8 cellular contexts compared by ENCODE assay signal in the genomic region with DNA sequence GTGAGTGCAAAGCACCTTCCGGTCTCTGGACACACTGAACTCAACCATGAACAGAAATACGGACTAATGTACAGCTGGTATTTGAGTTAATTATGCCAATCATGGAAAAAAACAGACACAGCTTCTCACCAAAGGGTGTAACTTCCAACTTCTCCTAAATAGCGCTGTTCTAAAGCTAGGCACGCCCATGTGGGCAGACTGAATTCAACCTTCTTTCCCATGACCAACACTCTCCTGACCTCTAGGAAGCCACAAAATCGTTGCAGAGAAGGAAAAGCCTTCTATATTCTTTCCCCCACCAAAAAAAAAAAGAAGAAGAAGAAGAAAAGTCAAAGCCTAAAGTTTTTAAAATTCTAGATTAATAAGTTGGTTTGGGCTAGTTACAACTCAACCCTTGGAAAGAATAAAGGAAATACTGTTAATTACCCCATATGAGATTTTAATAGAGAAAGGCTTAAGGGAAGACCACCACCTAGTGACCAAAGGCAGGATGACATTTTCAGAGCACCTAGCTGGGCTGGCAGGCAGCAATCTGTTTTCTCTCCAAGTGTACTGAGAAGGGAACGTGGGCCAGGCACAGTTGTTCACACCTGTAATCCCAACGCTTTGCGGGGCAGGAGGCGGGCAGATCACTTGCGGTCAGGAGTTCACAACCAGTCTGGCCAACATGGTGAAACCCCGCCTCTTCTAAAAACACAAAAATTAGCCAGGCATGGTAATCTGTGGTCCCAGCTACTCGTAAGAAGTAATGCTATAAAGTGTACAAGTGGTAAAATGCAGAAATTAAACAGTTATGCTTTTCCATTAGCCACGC. TPM values are rescaled to one million over a fixed set of nuclear protein-coding genes. Genes with fewer than 3 reads are reported as not detected.
DNase-seq lines count a peak whose midpoint lies in the region; ATAC-seq and TF ChIP-seq lines count a peak whose summit lies in the region.
"Not testable (repeated sequence)": the region's sequence is repeated elsewhere in the genome, so short reads cannot be mapped to it uniquely, and the experiment has no call there.

No MANE protein-coding gene starts in this region.

- H3K4me1 Mint-ChIP-seq in activated T-cell treated with anti-CD3 and anti-CD28 coated beads, Interleukin-2, amount 50 U/mL, for 72 hours (ENCODE audit: low read depth); endothelial cell (ENCODE audit: unreplicated experiment): not testable (repeated sequence)

- not testable (repeated sequence) for H3K4me1 ChIP-seq in Panc1 (ENCODE audit: control insufficient read depth, insufficient read depth, low read length)

- intact Hi-C loops in Panc1 (cut with micrococcal nuclease; ENCODE audit: unreplicated experiment) = not testable (repeated sequence)

- not testable (repeated sequence) for H3K9me3 Mint-ChIP-seq in activated T-cell treated with anti-CD3 and anti-CD28 coated beads, Interleukin-2, amount 50 U/mL, for 72 hours; endothelial cell (ENCODE audit: unreplicated experiment)

- POLR2A ChIA-PET in Panc1 (lab: Charles Lee) = not testable (repeated sequence)

- H3K9me3 ChIP-seq in Panc1 (ENCODE audit: control insufficient read depth, insufficient read depth, low read depth, low read length) = not testable (repeated sequence)

- H3K27ac Mint-ChIP-seq in activated T-cell treated with anti-CD3 and anti-CD28 coated beads, Interleukin-2, amount 50 U/mL, for 72 hours; endothelial cell (ENCODE audit: unreplicated experiment): not testable (repeated sequence)

- not testable (repeated sequence) for H3K27ac ChIP-seq in Panc1 (ENCODE audit: low read length)

- in situ Hi-C loops in Panc1 (cut with HindIII; ENCODE audit: low pct_unique_long_range_greater_than_20kb, low sequenced_read_pairs) = not testable (repeated sequence)

- DNase-seq in A172 (ENCODE audit: low spot score) (peak; percentile 60), NAMALWA (ENCODE audit: low spot score) (peak; percentile 63), endothelial cell (ENCODE audit: low spot score) (peak; percentile 38), kidney epithelial cell (ENCODE audit: low read depth) (peak; percentile 14), pons (ENCODE audit: low spot score) (peak; percentile 11)
- DNase-seq in GM10266 (ENCODE audit: extremely low spot score); Panc1 (ENCODE audit: low read depth, low spot score): not testable (repeated sequence)
- DNase-seq in activated T-cell treated with anti-CD3 and anti-CD28 coated beads, Interleukin-2, amount 50 U/mL, for 72 hours = peak in 1 of 2 donors; percentile 26

- not testable (repeated sequence) for H3K4me3 Mint-ChIP-seq in activated T-cell treated with anti-CD3 and anti-CD28 coated beads, Interleukin-2, amount 50 U/mL, for 72 hours; endothelial cell (ENCODE audit: unreplicated experiment)

- H3K36me3 ChIP-seq in Panc1 (ENCODE audit: control insufficient read depth, insufficient read depth, low read length); kidney epithelial cell (ENCODE audit: control insufficient read depth, insufficient read depth, low read length): not testable (repeated sequence)

- not testable (repeated sequence) for H3K27me3 ChIP-seq in Panc1 (ENCODE audit: control insufficient read depth, insufficient read depth, low read length); kidney epithelial cell (ENCODE audit: control insufficient read depth, insufficient read depth, low read length)

- H3K27me3 Mint-ChIP-seq in activated T-cell treated with anti-CD3 and anti-CD28 coated beads, Interleukin-2, amount 50 U/mL, for 72 hours (ENCODE audit: low read depth); endothelial cell (ENCODE audit: unreplicated experiment): not testable (repeated sequence)

- H3K36me3 Mint-ChIP-seq in activated T-cell treated with anti-CD3 and anti-CD28 coated beads, Interleukin-2, amount 50 U/mL, for 72 hours (ENCODE audit: insufficient read depth in 2 of 2); endothelial cell (ENCODE audit: low read depth, unreplicated experiment): not testable (repeated sequence)

- peak; percentile 91 for ATAC-seq in Panc1
- ATAC-seq in activated T-cell treated with anti-CD3 and anti-CD28 coated beads, Interleukin-2, amount 50 U/mL, for 72 hours (replicated peaks in 1 of 2) = peak; percentile 43 to 62

- not testable (repeated sequence) for BruUV-seq in Panc1 (replicated peaks; lab: Mats Ljungman, UMichigan)

- H3K4me3 ChIP-seq in Panc1 (ENCODE audit: low read depth in 2 of 2, low read length in 2 of 2); kidney epithelial cell (ENCODE audit: low read depth, low read length): not testable (repeated sequence)

- TF ChIP-seq CTCF in GM10266 (IDR thresholded peaks at IDR 0.05; ENCODE audit: control insufficient read depth, insufficient read depth, low read depth, missing control alignments) (peak; percentile 53), Panc1 (IDR thresholded peaks at IDR 0.05) (peak; percentile 74), endothelial cell (IDR thresholded peaks at IDR 0.05; ENCODE audit: unreplicated experiment) (peak; percentile 56), kidney epithelial cell (IDR thresholded peaks at IDR 0.05; ENCODE audit: insufficient read depth, low read length, poor library complexity, severe bottlenecking) (peak; percentile 34)

- CTCF ChIA-PET in Panc1 (lab: Charles Lee) = not testable (repeated sequence)

RNA-seq across cellular contexts. Expression of gene NPIPB4, which starts 55.8 kb away (rescaled TPM):
- total RNA-seq in A172 (2014; rRNA removed; shearing (Covaris generic)) = 4.8 and 5.7 TPM in 2 replicates
- total RNA-seq in Panc1 (2021; ENCODE audit: unreplicated experiment) (87.8 TPM), endothelial cell (ENCODE audit: unreplicated experiment) (104 TPM), kidney epithelial cell (19.8 and 41.4 TPM in 2 replicates)
- polyA plus RNA-seq in Panc1 (2012; ENCODE audit: insufficient read length) = 31.8 TPM
- 100 to 1,000 TPM; 197 to 211 TPM for total RNA-seq in activated T-cell treated with anti-CD3 and anti-CD28 coated beads, Interleukin-2, amount 50 U/mL, for 72 hours
